ENCODE assay signal across 23 cellular contexts in genomic region chr3:7630351-7630911, GRCh38.
DNase-seq lines count a peak whose midpoint lies in the region; ATAC-seq and TF ChIP-seq lines count a peak whose summit lies in the region.
"Had no signal": no experiment of that assay in that cellular context is flagged by ENCODE, and none has a peak within 500 bp of the region (broad histone marks: within the 10 kb centered on the region; RNA-seq: fewer than 3 reads in every experiment).

No MANE protein-coding gene starts in this region.

- 13% methylated on average over 4 of the region's 4 CpGs for WGBS in smooth muscle cell (ENCODE audit: low lambda C conversion rate)

- ATAC-seq in GM19397 (IDR thresholded peaks at IDR 0.05; ENCODE audit: unreplicated experiment), result no peak
- ATAC-seq: activated CD4-positive, CD25-positive, alpha-beta regulatory T cell treated with anti-CD3 and anti-CD28 coated beads, Interleukin-2, amount 50 U/mL, for 24 hours; natural killer cell; PC-3; Right ventricle myocardium inferior; stimulated activated naive CD8-positive, alpha-beta T cell treated with anti-CD3 and anti-CD28 coated beads, Interleukin-15, Interleukin-2, amounts not matched to agents 100 U/mL and 50 U/mL, for 24 hours had no signal

- H3K36me3 ChIP-seq in adipocyte (ENCODE audit: control insufficient read depth, insufficient read depth, low read length, severe bottlenecking) (no peaks in the 10 kb centered on the region), fibroblast of lung (ENCODE audit: control insufficient read depth, insufficient read depth, low read length) (no peaks in the 10 kb centered on the region), smooth muscle cell (ENCODE audit: low read depth) (no peaks in the 10 kb centered on the region)
- H3K36me3 ChIP-seq: cardiac muscle cell had no signal

- H4K20me1 ChIP-seq in fibroblast of lung (ENCODE audit: control insufficient read depth, extremely low read depth, insufficient read depth, low read length) (no peaks in the 10 kb centered on the region), smooth muscle cell (ENCODE audit: low read depth) (no peaks in the 10 kb centered on the region)

- TF ChIP-seq CTCF in fibroblast of lung (conservative IDR thresholded peaks at IDR 0.05 in 1 of 2, IDR thresholded peaks at IDR 0.05 in 1 of 2; ENCODE audit: low read depth in 1 of 2, low read length in 2 of 2), result no peak
- TF ChIP-seq CTCF in smooth muscle cell (IDR thresholded peaks at IDR 0.05; ENCODE audit: borderline replicate concordance, insufficient read depth, poor library complexity, severe bottlenecking), result no peak

- H3K9me3 ChIP-seq in adipocyte (ENCODE audit: control insufficient read depth, low read length) (peaks cover 5% of the 10 kb centered on the region), fibroblast of lung (ENCODE audit: control insufficient read depth, insufficient read depth, low read depth, low read length) (no peaks in the 10 kb centered on the region), smooth muscle cell (replicated peaks; ENCODE audit: low read depth) (no peaks in the 10 kb centered on the region)
- H3K9me3 ChIP-seq: testis had no signal

- peak; percentile 2 for DNase-seq in NCI-H146 (lab: John Stamatoyannopoulos, UW)
- no peak for DNase-seq in NCI-H146 treated with DMSO at 0.1 percent for 48 hours (lab: John Stamatoyannopoulos, UW; ENCODE audit: unreplicated experiment)
- DNase-seq in adipocyte (ENCODE audit: low read depth), result no peak
- DNase-seq in fibroblast of lung (ENCODE audit: low read depth in 2 of 2), result peak; percentile 1 to 90
- DNase-seq in smooth muscle cell (lab: John Stamatoyannopoulos, UW; ENCODE audit: unreplicated experiment), result no peak
- no peak for DNase-seq in AG08396 (ENCODE audit: low spot score)
- no peak for DNase-seq in DMS 273 treated with DMSO at 0.1 percent for 48 hours (lab: John Stamatoyannopoulos, UW)
- DNase-seq: activated CD4-positive, alpha-beta memory T cell treated with anti-CD3 and anti-CD28 coated beads for 36 hours; activated CD8-positive, alpha-beta memory T cell treated with anti-CD3 and anti-CD28 coated beads, Interleukin-2, amount 50 U/mL, for 48 hours; activated naive CD4-positive, alpha-beta T cell treated with anti-CD3 and anti-CD28 coated beads, Interleukin-2, amount 10 ng/mL, durations not matched to agents 7 days and 5 days; CD4-positive, alpha-beta T cell; EL; natural killer cell; NCI-H2081 treated with DMSO at 0.1 percent for 48 hours; occipital lobe; PC-3; stimulated activated naive CD8-positive, alpha-beta T cell treated with anti-CD3 and anti-CD28 coated beads, Interleukin-15, Interleukin-2, amounts not matched to agents 100 U/mL and 50 U/mL, for 24 hours had no signal

- no peak overlapping the region for H3K27ac ChIP-seq in fibroblast of lung (ENCODE audit: insufficient read depth, low read length)
- H3K27ac ChIP-seq in smooth muscle cell (ENCODE audit: low read depth), result no peak overlapping the region
- H3K27ac ChIP-seq: 22Rv1, cardiac muscle cell, testis had no signal

- H3K4me3 ChIP-seq in adipocyte (ENCODE audit: low read length) (peak overlapping the region; percentile 70), fibroblast of lung (replicated peaks in 1 of 4; ENCODE audit: control extremely low read depth in 1 of 4, insufficient read depth in 1 of 4, low read depth in 3 of 4, low read length in 4 of 4) (no peak overlapping the region), smooth muscle cell (no peak overlapping the region)
- H3K4me3 ChIP-seq: cardiac muscle cell, testis had no signal

- H3F3A ChIP-seq in smooth muscle cell (ENCODE audit: low read depth), result no peaks in the 10 kb centered on the region

- H3K9ac ChIP-seq in adipocyte (ENCODE audit: low read length) (peak overlapping the region; percentile 49), fibroblast of lung (ENCODE audit: insufficient read depth, low read length) (no peak overlapping the region), smooth muscle cell (ENCODE audit: low read depth) (no peak overlapping the region)

- H3K4me2 ChIP-seq in fibroblast of lung (ENCODE audit: extremely low read depth, insufficient read depth, low read length) (no peak overlapping the region), smooth muscle cell (peak overlapping the region; percentile 74)

- H3K79me2 ChIP-seq in fibroblast of lung (ENCODE audit: control insufficient read depth, insufficient read depth, low read length) (no peaks in the 10 kb centered on the region), smooth muscle cell (ENCODE audit: low read depth) (no peaks in the 10 kb centered on the region)

- H3K27me3 ChIP-seq in adipocyte (replicated peaks; ENCODE audit: control insufficient read depth, insufficient read depth, low read length) (no peaks in the 10 kb centered on the region), fibroblast of lung (ENCODE audit: control insufficient read depth, insufficient read depth, low read length) (no peaks in the 10 kb centered on the region), smooth muscle cell (ENCODE audit: low read depth) (no peaks in the 10 kb centered on the region)
- H3K27me3 ChIP-seq: cardiac muscle cell, testis had no signal

- H2AFZ ChIP-seq in fibroblast of lung (ENCODE audit: low read length) (no peak overlapping the region), smooth muscle cell (ENCODE audit: low read depth) (no peak overlapping the region)

- H3K4me1 ChIP-seq in adipocyte (ENCODE audit: control insufficient read depth, insufficient read depth, low read length) (no peaks in the 10 kb centered on the region), fibroblast of lung (ENCODE audit: control insufficient read depth, extremely low read depth, insufficient read depth, low read length) (no peaks in the 10 kb centered on the region), smooth muscle cell (ENCODE audit: low read depth) (no peaks in the 10 kb centered on the region)
- H3K4me1 ChIP-seq: testis had no signal

Comparison
In these comparisons a context has a peak if more than half of its experiments do, and no peak if none do; other contexts are left out.
1. DNase-seq: peak in NCI-H146 (single experiment) and fibroblast of lung (2 of 2); none in NCI-H146 treated with DMSO at 0.1 percent for 48 hours (single experiment), adipocyte (single experiment), smooth muscle cell (single experiment), AG08396 (single experiment) and DMS 273 treated with DMSO at 0.1 percent for 48 hours (single experiment).